In the genomic region with DNA sequence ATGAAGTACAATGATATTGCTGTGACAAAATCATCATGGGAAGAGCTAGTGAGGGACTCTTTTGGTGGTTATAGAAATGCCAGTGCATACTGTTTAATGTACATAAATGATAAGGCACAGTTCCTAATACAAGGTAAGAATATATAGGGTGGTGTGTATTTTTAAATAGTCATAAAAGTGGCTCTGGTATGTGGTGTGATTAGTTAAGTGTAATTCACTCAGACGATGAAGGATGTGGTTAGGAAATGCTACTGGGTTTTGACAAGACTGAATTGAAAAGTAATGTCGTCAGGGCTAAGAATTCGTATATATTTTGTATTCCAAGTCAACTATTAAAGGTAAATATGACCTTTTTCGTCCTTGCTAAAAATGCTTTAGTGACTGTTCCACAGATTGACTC, we compare ENCODE assay signal across 28 cellular contexts.
"Had no signal": no experiment of that assay in that cellular context is flagged by ENCODE, and none has a peak within 500 bp of the region (broad histone marks: within the 10 kb centered on the region; RNA-seq: fewer than 3 reads in every experiment).

No MANE protein-coding gene starts in this region.

- H3K9me3 ChIP-seq: colonic mucosa, esophagus squamous epithelium, heart right ventricle, lower lobe of right lung, ovary, psoas muscle, sigmoid colon, testis, tibial artery had no signal

- H3K27me3 Mint-ChIP-seq: dendritic cell treated with granulocyte-macrophage colony-stimulating factor and Interleukin-4, amounts not matched to agents 40 ng/mL and 50 ng/mL, for 4 days; naive B cell; stimulated activated memory B cell treated with anti-CD40 and anti-IgM and Interleukin-4, amounts not matched to agents 10 μg/mL and 1 μg/mL and 100 μg/mL, for 72 hours; type B pancreatic cell had no signal

- H3K4me3 ChIP-seq: colonic mucosa, esophagus squamous epithelium, heart right ventricle, lower lobe of right lung, ovary, psoas muscle, sigmoid colon, testis, tibial artery had no signal

- H3K36me3 ChIP-seq: colonic mucosa, ovary had no signal

- H3K27ac Mint-ChIP-seq: dendritic cell treated with granulocyte-macrophage colony-stimulating factor and Interleukin-4, amounts not matched to agents 40 ng/mL and 50 ng/mL, for 4 days; nephron progenitor cell; stimulated activated memory B cell treated with anti-CD40 and anti-IgM and Interleukin-4, amounts not matched to agents 10 μg/mL and 1 μg/mL and 100 μg/mL, for 72 hours; type B pancreatic cell had no signal

- H3K27me3 ChIP-seq: colonic mucosa, esophagus squamous epithelium, heart right ventricle, ovary, sigmoid colon, testis, tibial artery had no signal

- H3K9me3 Mint-ChIP-seq: dendritic cell treated with granulocyte-macrophage colony-stimulating factor and Interleukin-4, amounts not matched to agents 40 ng/mL and 50 ng/mL, for 4 days; naive B cell; nephron progenitor cell; stimulated activated memory B cell treated with anti-CD40 and anti-IgM and Interleukin-4, amounts not matched to agents 10 μg/mL and 1 μg/mL and 100 μg/mL, for 72 hours; type B pancreatic cell had no signal

- H3K27ac ChIP-seq: colonic mucosa, esophagus squamous epithelium, heart right ventricle, lower lobe of right lung, ovary, psoas muscle, sigmoid colon, testis, tibial artery had no signal

- H3K4me1 ChIP-seq: colonic mucosa, esophagus squamous epithelium, testis, tibial artery had no signal

- H3K4me1 Mint-ChIP-seq: nephron progenitor cell; stimulated activated memory B cell treated with anti-CD40 and anti-IgM and Interleukin-4, amounts not matched to agents 10 μg/mL and 1 μg/mL and 100 μg/mL, for 72 hours had no signal

- H3K4me3 Mint-ChIP-seq: dendritic cell treated with granulocyte-macrophage colony-stimulating factor and Interleukin-4, amounts not matched to agents 40 ng/mL and 50 ng/mL, for 4 days; naive B cell; nephron progenitor cell; stimulated activated memory B cell treated with anti-CD40 and anti-IgM and Interleukin-4, amounts not matched to agents 10 μg/mL and 1 μg/mL and 100 μg/mL, for 72 hours; type B pancreatic cell had no signal

- DNase-seq: colonic mucosa; effector CD8-positive, alpha-beta T cell; esophagus squamous epithelium; foreskin melanocyte; glutamatergic neuron; heart right ventricle; hippocampal formation; left ventricle myocardium superior; lower lobe of right lung; naive B cell; nephron progenitor cell; nucleus accumbens; ovary; posterior cingulate gyrus; psoas muscle; right cardiac atrium; sigmoid colon; stimulated activated CD4-positive, alpha-beta T cell treated with anti-CD3 and anti-CD28 coated beads, Interleukin-2, amount 100 ng/mL, for 24 hours; stimulated activated CD4-positive, alpha-beta T cell treated with anti-CD3 and anti-CD28 coated beads, Interleukin-4, amount 100 ng/mL, for 24 hours; stimulated activated naive CD8-positive, alpha-beta T cell treated with anti-CD3 and anti-CD28 coated beads, Interleukin-15, Interleukin-2, amounts not matched to agents 100 U/mL and 50 U/mL, for 24 hours; substantia nigra; testis; tibial artery had no signal

- FAIRE-seq: endothelial cell of umbilical vein, keratinocyte had no signal

- ATAC-seq: heart right ventricle; left ventricle myocardium superior; lower lobe of right lung; psoas muscle; right cardiac atrium; stimulated activated memory B cell treated with anti-CD40 and anti-IgM and Interleukin-4, amounts not matched to agents 10 μg/mL and 1 μg/mL and 100 μg/mL, for 72 hours; stimulated activated naive CD8-positive, alpha-beta T cell treated with anti-CD3 and anti-CD28 coated beads, Interleukin-15, Interleukin-2, amounts not matched to agents 100 U/mL and 50 U/mL, for 24 hours had no signal
